Comparison of ENCODE assay signal across 14 cellular contexts in the genomic region with DNA sequence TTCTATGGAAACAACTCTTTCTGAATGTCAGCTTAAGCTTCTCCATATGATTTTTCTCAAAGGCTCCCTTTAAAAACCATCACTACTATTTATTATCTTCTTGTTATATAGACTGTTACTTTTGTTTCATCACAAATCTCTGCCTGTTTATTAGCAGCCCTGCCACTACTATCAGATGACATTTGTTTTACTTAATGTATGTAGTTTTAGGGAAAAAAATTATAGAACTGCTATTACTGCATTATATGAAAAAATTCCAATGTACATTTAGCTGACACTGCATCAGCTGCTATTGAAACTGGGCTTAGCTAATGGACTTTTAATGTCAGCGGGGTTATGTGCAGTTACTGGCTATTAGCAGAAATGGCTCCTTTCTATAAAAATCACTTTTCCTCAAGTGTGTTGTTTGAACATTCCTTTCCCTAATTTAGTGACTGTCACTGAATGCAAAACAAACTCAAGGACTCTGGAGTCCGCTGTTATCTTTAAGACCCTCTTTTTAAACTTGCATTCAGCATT. TPM values are rescaled to one million over a fixed set of nuclear protein-coding genes. Genes with fewer than 3 reads are reported as not detected.
DNase-seq lines count a peak whose midpoint lies in the region; ATAC-seq and TF ChIP-seq lines count a peak whose summit lies in the region.
"Had no signal": no experiment of that assay in that cellular context is flagged by ENCODE, and none has a peak within 500 bp of the region (broad histone marks: within the 10 kb centered on the region; RNA-seq: fewer than 3 reads in every experiment).

No MANE protein-coding gene starts in this region.

- H3K36me3 Mint-ChIP-seq in nephron (ENCODE audit: low read depth): peaks cover 6% of the 10 kb centered on the region

- 28 to 46% methylated on average over 2 of the region's 2 CpGs for WGBS in thyroid gland, 2 donors

- TF ChIP-seq POLR2A in thyroid gland (IDR thresholded peaks at IDR 0.05): no peak

- H3K36me3 ChIP-seq in cardiac muscle cell (no peaks in the 10 kb centered on the region), thyroid gland (no peaks in the 10 kb centered on the region)

- no peaks in the 10 kb centered on the region for H3K27me3 Mint-ChIP-seq in nephron (ENCODE audit: low read depth)

- H3K27me3 ChIP-seq in cardiac muscle cell: no peaks in the 10 kb centered on the region
- H3K27me3 ChIP-seq in dorsolateral prefrontal cortex: no peaks in the 10 kb centered on the region
- no peaks in the 10 kb centered on the region for H3K27me3 ChIP-seq in thyroid gland

- H3K9me3 ChIP-seq in cardiac muscle cell (ENCODE audit: low read depth) (no peaks in the 10 kb centered on the region), thyroid gland (no peaks in the 10 kb centered on the region)

- H3K4me1 ChIP-seq in cardiac muscle cell (ENCODE audit: low read depth) (peaks cover 51% of the 10 kb centered on the region), thyroid gland (peaks cover 44 to 48% of the 10 kb centered on the region in 2 donors)

- ATAC-seq in Right ventricle myocardium inferior: no peak
- ATAC-seq in GM21576 (IDR thresholded peaks at IDR 0.05; ENCODE audit: unreplicated experiment): no peak
- ATAC-seq: GM23338 had no signal

- DNase-seq in cardiac muscle cell (ENCODE audit: low read depth in 1 of 2, low spot score in 1 of 2) (no peak), Right ventricle myocardium inferior (ENCODE audit: missing footprints) (no peak), dorsolateral prefrontal cortex (no peak), thyroid gland (no peak), Kasumi-1 (lab: John Stamatoyannopoulos, UW) (no peak), occipital lobe (lab: John Stamatoyannopoulos, UW) (no peak)
- DNase-seq: COR-L47, NCI-H187 treated with DMSO at 0.1 percent for 48 hours, NCI-H2171 treated with DMSO at 0.1 percent for 48 hours, NCI-H510A treated with DMSO at 0.1 percent for 48 hours had no signal

- H3K4me1 Mint-ChIP-seq in nephron: peaks cover 25% of the 10 kb centered on the region

- H3K27ac ChIP-seq in cardiac muscle cell (peak overlapping the region; percentile 83), dorsolateral prefrontal cortex (peak overlapping the region in 57 of 59 donors; percentile 4 to 100 (median 98)), thyroid gland (peak overlapping the region; percentile 89 to 99 (median 96))
- H3K27ac ChIP-seq: C4-2B had no signal

- intact Hi-C loops in Right ventricle myocardium inferior (cut with DNase I): no loop called here
- intact Hi-C loops in dorsolateral prefrontal cortex (cut with DNase I): no loop called here
- intact Hi-C loops in thyroid gland (cut with DNase I): no loop called here

- no peak overlapping the region for H3K4me3 ChIP-seq in cardiac muscle cell
- peak overlapping the region in 46 of 59 donors; percentile 8 to 94 (median 33) for H3K4me3 ChIP-seq in dorsolateral prefrontal cortex
- H3K4me3 ChIP-seq in thyroid gland (replicated peaks in 1 of 3): no peak overlapping the region
- H3K4me3 ChIP-seq: GM23338 had no signal

- peaks cover 2% of the 10 kb centered on the region for H3K9me3 Mint-ChIP-seq in nephron
- H3K9me3 Mint-ChIP-seq: GM23338 had no signal

- H3K27ac Mint-ChIP-seq in nephron: peak overlapping the region; percentile 26 to 79 (median 59)
- H3K27ac Mint-ChIP-seq: GM23338 had no signal

- TF ChIP-seq CTCF in cardiac muscle cell (IDR thresholded peaks at IDR 0.05; ENCODE audit: low read depth, low read length) (no peak), dorsolateral prefrontal cortex (IDR thresholded peaks at IDR 0.05 in 54 of 56, conservative IDR thresholded peaks at IDR 0.05 in 2 of 56; ENCODE audit: low read depth in 1 of 56, partially characterized antibody in 56 of 56) (peak in 1 of 56 donors; percentile 5), nephron (IDR thresholded peaks at IDR 0.05; ENCODE audit: unreplicated experiment in 3 of 3) (no peak), thyroid gland (IDR thresholded peaks at IDR 0.05) (no peak)

- H3K4me3 Mint-ChIP-seq in nephron: peak overlapping the region in 1 of 3 experiments; percentile 17
- H3K4me3 Mint-ChIP-seq: GM23338 had no signal

RNA-seq across cellular contexts. Expression of a gene that starts 10.7 kb away (rescaled TPM):
- total RNA-seq in cardiac muscle cell (25.9 and 28.4 TPM in 2 replicates), Right ventricle myocardium inferior (2.1 TPM), dorsolateral prefrontal cortex (10 to 100 TPM; 16.1 to 88.4 (median 33.9) TPM), thyroid gland (10 to 100 TPM; 27.1 to 72.0 (median 59.0) TPM), occipital lobe (23.7 TPM)
- polyA plus RNA-seq in cardiac muscle cell: 11.0 and 13.4 TPM in 2 replicates

Comparison
In these comparisons a context has a peak if more than half of its experiments do, and no peak if none do; other contexts are left out.
1. H3K4me3 ChIP-seq: peak in dorsolateral prefrontal cortex (46 of 59); none in cardiac muscle cell (single experiment) and thyroid gland (0 of 3).
2. Peak in every context shown above with its lines, with median percentiles within 50 percentile points of each other: H3K27ac ChIP-seq.